Comparison of ENCODE assay signal across 12 cellular contexts in the genomic region with DNA sequence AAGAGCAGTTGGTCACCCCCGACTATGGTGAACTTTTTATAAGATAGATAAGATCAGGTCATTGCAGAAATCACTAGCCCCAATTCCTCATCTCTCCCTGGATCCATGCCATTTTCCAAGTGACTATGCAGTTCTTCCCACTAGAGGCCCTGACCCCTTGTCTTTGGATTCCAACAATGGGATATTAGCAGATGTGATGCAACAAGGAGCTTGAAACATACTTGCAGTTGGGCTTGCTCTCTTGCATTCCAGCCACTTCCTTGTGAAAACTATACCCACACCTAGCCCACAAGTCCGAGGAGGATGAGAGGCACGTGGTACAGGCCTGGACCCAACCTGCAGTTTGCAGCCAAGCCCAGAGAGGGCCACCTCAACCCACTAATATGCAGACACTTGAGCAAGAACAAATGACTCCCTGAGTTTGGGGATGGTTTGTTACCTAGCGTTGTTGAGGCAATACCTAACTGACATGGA.
A peak's percentile ranks its signal among the peaks of the same experiment; 100 is the strongest.
DNase-seq lines count a peak whose midpoint lies in the region; ATAC-seq, FAIRE-seq and TF ChIP-seq lines count a peak whose summit lies in the region.
"Had no signal": no experiment of that assay in that cellular context is flagged by ENCODE, and none has a peak within 500 bp of the region (broad histone marks: within the 10 kb centered on the region; RNA-seq: fewer than 3 reads in every experiment).

No MANE protein-coding gene starts in this region.

- peak; percentile 16 for TF ChIP-seq CTCF in DND-41 (IDR thresholded peaks at IDR 0.05; ENCODE audit: borderline replicate concordance, extremely low read depth, low read length, poor library complexity, severe bottlenecking)
- peak in 2 of 3 experiments; percentile 33 to 39; a peak in 3 of 6 replicates for TF ChIP-seq CTCF in HCT116 (IDR thresholded peaks at IDR 0.05 in 2 of 3, conservative IDR thresholded peaks at IDR 0.05 in 1 of 3; ENCODE audit: borderline replicate concordance in 1 of 3, insufficient read depth in 1 of 3, low read depth in 2 of 3, low read length in 2 of 3)
- TF ChIP-seq CTCF in GM12878 (IDR thresholded peaks at IDR 0.05 in 2 of 3, conservative IDR thresholded peaks at IDR 0.05 in 1 of 3; ENCODE audit: control insufficient read depth in 2 of 3, extremely low read depth in 1 of 3, insufficient read depth in 1 of 3, low read depth in 3 of 3, low read length in 3 of 3) = peak; percentile 25 to 29 (median 28); a peak in 4 of 6 replicates
- peak; percentile 38 for TF ChIP-seq CTCF in HepG2 (CRISPR knock-in tag; IDR thresholded peaks at IDR 0.05)

- H3K27me3 ChIP-seq in DND-41 (ENCODE audit: insufficient read depth, low read length, poor library complexity) (no peaks in the 10 kb centered on the region), HCT116 (ENCODE audit: insufficient read depth, low read length) (no peaks in the 10 kb centered on the region), GM12878 (replicated peaks in 1 of 2; ENCODE audit: control insufficient read depth in 2 of 2, insufficient read depth in 2 of 2, low read length in 1 of 2) (no peaks in the 10 kb centered on the region), HepG2 (ENCODE audit: control insufficient read depth in 1 of 2, insufficient read depth in 2 of 2, low read length in 2 of 2) (no peaks in the 10 kb centered on the region)
- H3K27me3 ChIP-seq: colonic mucosa had no signal

- intact Hi-C loops in HCT116 (cut with micrococcal nuclease) = loop anchor here (5.0 kb wide), 1 partner anchor 199 kb away; no protein-coding TSS in a partner anchor
- intact Hi-C loops in GM12878 (cut with micrococcal nuclease; ENCODE audit: unreplicated experiment) = loop anchor here (1.0 to 10.0 kb wide), 2 partner anchors 197 to 421 kb away; no protein-coding TSS in a partner anchor
- intact Hi-C loops in HepG2 (cut with micrococcal nuclease; ENCODE audit: unreplicated experiment) = loop anchor here (1.0 to 10.0 kb wide), 3 partner anchors 59 to 271 kb away; partner anchors contain the start of gene SUCLG2

- DNase-seq in DND-41 (no peak), HCT116 (ENCODE audit: low read depth, low spot score) (no peak), GM12878 (ENCODE audit: low read depth, low spot score) (no peak), HepG2 (ENCODE audit: low spot score) (peak; percentile 14), T-helper 1 cell (no peak), anterior cingulate cortex (lab: John Stamatoyannopoulos, UW) (no peak), amniotic stem cell (lab: John Stamatoyannopoulos, UW) (no peak)
- DNase-seq: colonic mucosa; NCI-H446; stimulated activated CD4-positive, alpha-beta T cell treated with anti-CD3 and anti-CD28 coated beads, Interleukin-2, amount 100 ng/mL, for 24 hours had no signal

- ATAC-seq in DND-41 (ENCODE audit: insufficient read depth, low read depth) (no peak), HCT116 (peak; percentile 69), GM12878 (peak; percentile 66), HepG2 (peak; percentile 88), GM21515 (IDR thresholded peaks at IDR 0.05; ENCODE audit: unreplicated experiment) (no peak)

- H4K20me1 ChIP-seq in DND-41 (ENCODE audit: insufficient read depth, low read length) (no peaks in the 10 kb centered on the region; the same call in 1 of the 2 replicates), HCT116 (ENCODE audit: insufficient read depth) (no peaks in the 10 kb centered on the region; the same call in 1 of the 2 replicates), GM12878 (ENCODE audit: control insufficient read depth, insufficient read depth) (no peaks in the 10 kb centered on the region), HepG2 (ENCODE audit: insufficient read depth, low read length) (no peaks in the 10 kb centered on the region)

- H3K4me2 ChIP-seq in DND-41 (ENCODE audit: insufficient read depth, low read length) (no peak overlapping the region), HCT116 (ENCODE audit: low read length) (no peak overlapping the region), GM12878 (ENCODE audit: control insufficient read depth, insufficient read depth) (no peak overlapping the region), HepG2 (ENCODE audit: low read depth, low read length) (no peak overlapping the region)

- H3K9ac ChIP-seq in DND-41 (ENCODE audit: low read depth, low read length) = no peak overlapping the region
- no peak overlapping the region for H3K9ac ChIP-seq in HCT116 (ENCODE audit: low read length)
- H3K9ac ChIP-seq in GM12878 (ENCODE audit: control insufficient read depth, insufficient read depth, low read length) = no peak overlapping the region
- no peak overlapping the region for H3K9ac ChIP-seq in HepG2 (ENCODE audit: insufficient read depth, low read depth, low read length)

- POLR2A ChIA-PET in HCT116 (lab: Charles Lee) = no interaction called here
- POLR2A ChIA-PET in GM12878 (lab: Charles Lee) = no interaction called here
- POLR2A ChIA-PET in HepG2 (lab: Yijun Ruan, JAX) = interaction anchor here (1.8 kb wide), 1 partner anchor 61 kb away, joined by 5 read pairs; no protein-coding TSS in a partner anchor

- H2AFZ ChIP-seq in DND-41 (ENCODE audit: low read depth, low read length) (no peak overlapping the region), HCT116 (ENCODE audit: low read depth, low read length, poor library complexity, severe bottlenecking) (no peak overlapping the region), GM12878 (ENCODE audit: control insufficient read depth, low read depth, low read length) (no peak overlapping the region), HepG2 (ENCODE audit: low read length) (no peak overlapping the region)

- TF ChIP-seq EP300 in GM12878 (IDR thresholded peaks at IDR 0.05; ENCODE audit: borderline replicate concordance in 1 of 2, control insufficient read depth in 1 of 2, low read depth in 2 of 2, low read length in 2 of 2) = no peak
- TF ChIP-seq EP300 in HepG2 (IDR thresholded peaks at IDR 0.05; ENCODE audit: low read depth in 2 of 2, low read length in 2 of 2) = no peak
- TF ChIP-seq EP300 in HepG2 (CRISPR knock-in tag; IDR thresholded peaks at IDR 0.05; ENCODE audit: borderline replicate concordance) = no peak

- 98% methylated on average over 4 of the region's 4 CpGs for WGBS in GM12878 (ENCODE audit: insufficient coverage, insufficient replicate concordance, low lambda C conversion rate, missing lambda C conversion rate)
- 89% methylated on average over 3 of the region's 4 CpGs for WGBS in HepG2 (ENCODE audit: low lambda C conversion rate)

- peak; percentile 33 for TF ChIP-seq RAD21 in HCT116 (IDR thresholded peaks at IDR 0.05; ENCODE audit: low read depth)
- TF ChIP-seq RAD21 in GM12878 (IDR thresholded peaks at IDR 0.05; ENCODE audit: insufficient read depth, low read depth, low read length) = peak; percentile 35
- TF ChIP-seq RAD21 in HepG2 (CRISPR knock-in tag; IDR thresholded peaks at IDR 0.05) = peak; percentile 41

- CTCF ChIA-PET in HCT116 (lab: Charles Lee) = no interaction called here
- CTCF ChIA-PET in GM12878 (lab: Yijun Ruan, JAX) = interaction anchor here (0.6 to 2.0 kb wide), 10 partner anchors 10 to 210 kb away, joined by 3 to 13 read pairs (median 4); no protein-coding TSS in a partner anchor
- CTCF ChIA-PET in HepG2 (lab: Yijun Ruan, JAX; ENCODE audit: low intra/inter-chr PET ratio, low total read pairs) = interaction anchor here (1.3 kb wide), 1 partner anchor 197 kb away, joined by 5 read pairs; no protein-coding TSS in a partner anchor

- FAIRE-seq in GM12878 (lab: Jason Lieb, UNC) = no peak
- FAIRE-seq in HepG2 (lab: Jason Lieb, UNC) = no peak

- H3K36me3 ChIP-seq in DND-41 (ENCODE audit: insufficient read depth, low read length) = peaks cover 8% of the 10 kb centered on the region; the same call in 1 of the 2 replicates
- H3K36me3 ChIP-seq in HCT116 (ENCODE audit: control insufficient read depth in 1 of 2, insufficient read depth in 2 of 2, low read length in 2 of 2) = 0 out of 4 replicates have a peak, but pooled peaks cover 0 to 4% of the 10 kb centered on the region in 2 experiments
- H3K36me3 ChIP-seq in GM12878 (ENCODE audit: control insufficient read depth in 2 of 2, insufficient read depth in 2 of 2, low read length in 1 of 2) = peaks cover 0 to 3% of the 10 kb centered on the region in 2 experiments; a peak in 2 of 4 replicates
- H3K36me3 ChIP-seq in HepG2 (replicated peaks in 1 of 2; ENCODE audit: control insufficient read depth in 1 of 2, insufficient read depth in 2 of 2, low read length in 2 of 2) = peaks cover 0 to 2% of the 10 kb centered on the region in 2 experiments; a peak in 2 of 5 replicates
- H3K36me3 ChIP-seq: colonic mucosa, thoracic aorta had no signal

- H3K9me3 ChIP-seq in DND-41 (ENCODE audit: insufficient read depth, low read length, severe bottlenecking) = no peaks in the 10 kb centered on the region
- no peaks in the 10 kb centered on the region for H3K9me3 ChIP-seq in HCT116 (ENCODE audit: control insufficient read depth in 1 of 2, insufficient read depth in 1 of 2, low read depth in 1 of 2, low read length in 2 of 2)
- no peaks in the 10 kb centered on the region for H3K9me3 ChIP-seq in GM12878 (replicated peaks; ENCODE audit: control insufficient read depth, insufficient read depth, low read length)
- H3K9me3 ChIP-seq in HepG2 (ENCODE audit: low read length) = no peaks in the 10 kb centered on the region
- H3K9me3 ChIP-seq: colonic mucosa, thoracic aorta had no signal

- BruUV-seq in HCT116 (replicated peaks; lab: Mats Ljungman, UMichigan) (no TSS peak), GM12878 (replicated peaks; lab: Mats Ljungman, UMichigan) (no TSS peak), HepG2 (replicated peaks; lab: Mats Ljungman, UMichigan) (no TSS peak)

- SMC1A ChIA-PET in GM12878 (lab: Charles Lee; ENCODE audit: uncharacterized antibody, unreplicated experiment) = interaction anchor here (1.4 to 1.9 kb wide), 3 partner anchors 62 to 209 kb away, joined by 3 to 8 read pairs (median 7); no protein-coding TSS in a partner anchor

- H3K9me2 ChIP-seq in HCT116 (ENCODE audit: insufficient read depth) = no peaks in the 10 kb centered on the region

- H3K4me1 ChIP-seq in DND-41 (ENCODE audit: insufficient read depth, low read length) (no peaks in the 10 kb centered on the region), HCT116 (ENCODE audit: control insufficient read depth in 1 of 2, insufficient read depth in 2 of 2, low read length in 2 of 2) (no peaks in the 10 kb centered on the region), GM12878 (ENCODE audit: control insufficient read depth, insufficient read depth, low read length) (0 out of 2 replicates have a peak, but pooled peaks cover 3% of the 10 kb centered on the region), HepG2 (ENCODE audit: insufficient read depth, low read length) (peaks cover 29% of the 10 kb centered on the region)
- H3K4me1 ChIP-seq: colonic mucosa had no signal

- in situ Hi-C loops in GM12878 (cut with MboI) (no loop called here), HepG2 (cut with HindIII; ENCODE audit: extremely low pct_ligation_motif_present, low pct_unique_long_range_greater_than_20kb) (loop anchor here (25.0 kb wide), 1 partner anchor 194 kb away; no protein-coding TSS in a partner anchor)

- TF ChIP-seq POLR2A in HCT116 (IDR thresholded peaks at IDR 0.05; ENCODE audit: borderline replicate concordance, extremely low read depth, insufficient read depth, insufficient read length) = no peak
- TF ChIP-seq POLR2A in GM12878 (IDR thresholded peaks at IDR 0.05; ENCODE audit: low read depth, low read length) = no peak
- no peak for TF ChIP-seq POLR2A in HepG2 (IDR thresholded peaks at IDR 0.05; ENCODE audit: insufficient read depth in 1 of 2, low read depth in 2 of 2, low read length in 2 of 2)

- H3K79me2 ChIP-seq in DND-41 (ENCODE audit: insufficient read depth, low read length) = peaks cover 2% of the 10 kb centered on the region; the same call in 1 of the 2 replicates
- peaks cover 7% of the 10 kb centered on the region; the same call in 1 of the 2 replicates for H3K79me2 ChIP-seq in HCT116 (ENCODE audit: insufficient read depth, low read length)
- H3K79me2 ChIP-seq in GM12878 (ENCODE audit: control insufficient read depth, insufficient read depth, low read length) = no peaks in the 10 kb centered on the region
- no peaks in the 10 kb centered on the region for H3K79me2 ChIP-seq in HepG2 (ENCODE audit: insufficient read depth, low read length)

- H3K27ac ChIP-seq in DND-41 (ENCODE audit: low read length) (no peak overlapping the region), HCT116 (ENCODE audit: low read depth, low read length) (no peak overlapping the region), GM12878 (ENCODE audit: control insufficient read depth, insufficient read depth) (no peak overlapping the region), HepG2 (ENCODE audit: extremely low read length, insufficient read depth, low read length) (no peak overlapping the region)
- H3K27ac ChIP-seq: colonic mucosa, thoracic aorta had no signal

- RAD21 ChIA-PET in HCT116 (lab: Charles Lee; ENCODE audit: low non-redundant PET in 1 of 2, low total read pairs in 2 of 2, uncharacterized antibody in 2 of 2, unreplicated experiment in 2 of 2) (no interaction called here), GM12878 (lab: Charles Lee; ENCODE audit: unreplicated experiment) (interaction anchor here (1.2 kb wide), 1 partner anchor 196 kb away, joined by 4 read pairs; no protein-coding TSS in a partner anchor)

- no peak overlapping the region for H3K4me3 ChIP-seq in DND-41 (ENCODE audit: low read depth in 1 of 2, low read length in 2 of 2)
- H3K4me3 ChIP-seq in HCT116 (replicated peaks in 1 of 2; ENCODE audit: low read depth in 1 of 2, low read length in 2 of 2) = no peak overlapping the region
- H3K4me3 ChIP-seq in GM12878 = no peak overlapping the region
- H3K4me3 ChIP-seq in HepG2 (replicated peaks in 1 of 3; ENCODE audit: insufficient read depth in 1 of 3, low read depth in 2 of 3, low read length in 3 of 3) = no peak overlapping the region
- H3K4me3 ChIP-seq: colonic mucosa, thoracic aorta had no signal

Comparison
In these comparisons a context has a peak if more than half of its experiments do, and no peak if none do; other contexts are left out.
1. ATAC-seq: peak in HCT116 (single experiment), GM12878 (single experiment) and HepG2 (single experiment); none in DND-41 (single experiment) and GM21515 (single experiment).
2. Peak in every context shown above with its lines, with median percentiles within 50 percentile points of each other: CTCF ChIP-seq.